8 cellular contexts compared by ENCODE assay signal in the genomic region with DNA sequence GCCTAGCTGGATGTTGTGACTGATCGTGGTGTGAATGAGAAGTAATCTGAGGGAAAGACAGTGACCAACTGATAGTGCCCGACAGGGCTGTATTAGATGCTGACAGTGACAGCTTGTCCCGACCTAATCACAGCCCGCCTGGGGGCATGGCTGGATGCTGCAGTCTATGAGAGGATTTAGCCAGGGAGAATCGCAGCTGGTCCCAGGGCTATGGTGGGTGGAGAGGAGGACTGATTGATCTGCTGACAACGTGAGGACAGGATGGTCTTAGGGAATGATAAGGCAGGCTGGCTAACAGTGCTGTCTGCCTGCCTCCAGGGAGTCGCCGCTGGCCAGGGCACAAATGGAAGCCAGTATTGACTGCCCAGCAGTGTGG. TPM values are rescaled to one million over a fixed set of nuclear protein-coding genes. Genes with fewer than 3 reads are reported as not detected.
DNase-seq lines count a peak whose midpoint lies in the region; ATAC-seq lines count a peak whose summit lies in the region.

No MANE protein-coding gene starts in this region.

- peaks cover 5 to 78% (median 37%) of the 10 kb centered on the region in 11 experiments; a peak in 20 of 22 replicates for H3K27me3 ChIP-seq in BLaER1 treated with 17β-estradiol and CSF1 and Interleukin-3, amounts not matched to agents 10 nM and 100 nM
- peaks cover 0 to 14% (median 8%) of the 10 kb centered on the region in 5 donors for H3K27me3 ChIP-seq in subcutaneous abdominal adipose tissue (ENCODE audit: control insufficient read depth in 5 of 5, insufficient read depth in 4 of 5, low read length in 5 of 5)

- peak overlapping the region; percentile 69 to 91 (median 83) for H3K4me2 ChIP-seq in BLaER1 treated with 17β-estradiol and CSF1 and Interleukin-3, amounts not matched to agents 10 nM and 100 nM

- peaks cover under 1 to 28% (median 22%) of the 10 kb centered on the region in 11 experiments; a peak in 19 of 22 replicates for H3K36me3 ChIP-seq in BLaER1 treated with 17β-estradiol and CSF1 and Interleukin-3, amounts not matched to agents 10 nM and 100 nM
- peaks cover 0 to 19% (median 15%) of the 10 kb centered on the region in 5 donors for H3K36me3 ChIP-seq in subcutaneous abdominal adipose tissue (ENCODE audit: control insufficient read depth in 5 of 5, insufficient read depth in 5 of 5, low read length in 5 of 5)

- H3K4me1 ChIP-seq in BLaER1 treated with 17β-estradiol and CSF1 and Interleukin-3, amounts not matched to agents 10 nM and 100 nM: peaks cover 10 to 27% (median 19%) of the 10 kb centered on the region in 10 experiments
- peaks cover 3 to 20% (median 16%) of the 10 kb centered on the region in 5 donors for H3K4me1 ChIP-seq in subcutaneous abdominal adipose tissue (ENCODE audit: control insufficient read depth in 5 of 5, insufficient read depth in 5 of 5, low read length in 5 of 5)

- peaks cover 23% of the 10 kb centered on the region for H3K4me1 Mint-ChIP-seq in activated naive CD8-positive, alpha-beta T cell treated with anti-CD3 and anti-CD28 coated beads, Interleukin-2, amount 50 U/mL, for 24 hours
- H3K4me1 Mint-ChIP-seq in immature natural killer cell: peaks cover 21 to 26% of the 10 kb centered on the region in 2 donors

- H3K4me3 Mint-ChIP-seq in activated naive CD8-positive, alpha-beta T cell treated with anti-CD3 and anti-CD28 coated beads, Interleukin-2, amount 50 U/mL, for 24 hours: peak overlapping the region; percentile 89
- H3K4me3 Mint-ChIP-seq in immature natural killer cell: peak overlapping the region; percentile 87 to 96 (median 90)

- no peaks in the 10 kb centered on the region for H3K9me3 ChIP-seq in BLaER1 treated with 17β-estradiol and CSF1 and Interleukin-3, amounts not matched to agents 10 nM and 100 nM (replicated peaks in 1 of 11)
- H3K9me3 ChIP-seq in subcutaneous abdominal adipose tissue (ENCODE audit: control insufficient read depth in 5 of 5, low read length in 5 of 5): no peaks in the 10 kb centered on the region

- peak overlapping the region; percentile 94 for H3K27ac Mint-ChIP-seq in activated naive CD8-positive, alpha-beta T cell treated with anti-CD3 and anti-CD28 coated beads, Interleukin-2, amount 50 U/mL, for 24 hours
- peak overlapping the region; percentile 91 to 98 (median 96) for H3K27ac Mint-ChIP-seq in immature natural killer cell

- H3K27me3 Mint-ChIP-seq in activated naive CD8-positive, alpha-beta T cell treated with anti-CD3 and anti-CD28 coated beads, Interleukin-2, amount 50 U/mL, for 24 hours: no peaks in the 10 kb centered on the region
- peaks cover 3 to 7% (median 6%) of the 10 kb centered on the region in 3 donors for H3K27me3 Mint-ChIP-seq in immature natural killer cell (ENCODE audit: low read depth in 3 of 3)

- peaks cover 0 to 14% (median 0%) of the 10 kb centered on the region in 11 experiments; a peak in 7 of 22 replicates for H4K20me1 ChIP-seq in BLaER1 treated with 17β-estradiol and CSF1 and Interleukin-3, amounts not matched to agents 10 nM and 100 nM

- H3K9ac ChIP-seq in BLaER1 treated with 17β-estradiol and CSF1 and Interleukin-3, amounts not matched to agents 10 nM and 100 nM: peak overlapping the region; percentile 80 to 91 (median 88)
- peak overlapping the region; percentile 53 to 84 (median 73) for H3K9ac ChIP-seq in subcutaneous abdominal adipose tissue (ENCODE audit: low read length in 5 of 5)

- peaks cover 26% of the 10 kb centered on the region for H3K36me3 Mint-ChIP-seq in activated naive CD8-positive, alpha-beta T cell treated with anti-CD3 and anti-CD28 coated beads, Interleukin-2, amount 50 U/mL, for 24 hours (ENCODE audit: low read depth)
- peaks cover 0 to 5% (median 3%) of the 10 kb centered on the region in 3 donors for H3K36me3 Mint-ChIP-seq in immature natural killer cell

- H3K4me3 ChIP-seq in BLaER1 treated with 17β-estradiol and CSF1 and Interleukin-3, amounts not matched to agents 10 nM and 100 nM: peak overlapping the region; percentile 58 to 78 (median 70)
- peak overlapping the region; percentile 57 to 78 (median 66) for H3K4me3 ChIP-seq in subcutaneous abdominal adipose tissue (ENCODE audit: low read depth in 1 of 5, low read length in 5 of 5)

- H3K9me3 Mint-ChIP-seq in activated naive CD8-positive, alpha-beta T cell treated with anti-CD3 and anti-CD28 coated beads, Interleukin-2, amount 50 U/mL, for 24 hours: no peaks in the 10 kb centered on the region
- no peaks in the 10 kb centered on the region for H3K9me3 Mint-ChIP-seq in immature natural killer cell

- H3K27ac ChIP-seq in BLaER1 treated with 17β-estradiol and CSF1 and Interleukin-3, amounts not matched to agents 10 nM and 100 nM: peak overlapping the region; percentile 63 to 92 (median 88)
- peak overlapping the region; percentile 62 for H3K27ac ChIP-seq in subcutaneous abdominal adipose tissue (ENCODE audit: low read depth, low read length)

- no peak for DNase-seq in activated naive CD8-positive, alpha-beta T cell treated with anti-CD3 and anti-CD28 coated beads, Interleukin-2, amount 50 U/mL, for 24 hours
- no peak for DNase-seq in immature natural killer cell

- ATAC-seq in HG02981 (IDR thresholded peaks at IDR 0.05; ENCODE audit: unreplicated experiment): peak; percentile 3
- no peak for ATAC-seq in activated naive CD8-positive, alpha-beta T cell treated with anti-CD3 and anti-CD28 coated beads, Interleukin-2, amount 50 U/mL, for 24 hours
- ATAC-seq in GM21723 (IDR thresholded peaks at IDR 0.05; ENCODE audit: unreplicated experiment): no peak
- ATAC-seq in HG02610 (IDR thresholded peaks at IDR 0.05; ENCODE audit: unreplicated experiment): no peak
- ATAC-seq in GM19035 (IDR thresholded peaks at IDR 0.05; ENCODE audit: unreplicated experiment): no peak

RNA-seq across cellular contexts. Expression of a gene that starts 0.6 kb away (rescaled TPM):
- polyA plus RNA-seq in immature natural killer cell: 10 to 100 TPM; 13.0 to 18.5 (median 16.4) TPM

RNA-seq across cellular contexts. Expression of a gene that starts 12.3 kb away (rescaled TPM):
- 10 to 100 TPM; 15.2 to 43.0 (median 18.3) TPM for polyA plus RNA-seq in immature natural killer cell
